In the genomic region with DNA sequence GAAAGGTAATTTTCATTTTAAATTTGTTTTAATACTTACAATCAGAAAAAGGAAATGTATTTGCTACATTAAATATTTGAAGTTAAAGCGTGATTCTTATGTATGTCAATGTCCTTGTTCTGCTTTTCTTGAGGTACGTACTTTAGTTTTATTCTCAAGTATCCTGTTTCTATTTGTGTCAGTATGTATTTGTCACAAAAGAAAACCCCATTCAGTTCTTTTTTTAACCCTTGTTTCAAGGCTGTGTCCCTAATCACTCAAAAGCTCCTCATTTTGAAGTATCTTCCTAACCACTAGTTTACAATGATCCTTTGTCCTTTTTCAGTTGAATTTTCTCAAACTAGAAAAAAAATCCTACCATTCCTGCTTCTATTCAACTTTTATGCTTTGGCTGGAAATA, we compare ENCODE assay signal across 1 cellular context.
TF ChIP-seq lines count a peak whose summit lies in the region.

No MANE protein-coding gene starts in this region.

TF ChIP-seq in GM12878, 131 proteins besides CTCF, POLR2A, EP300 and RAD21 (continued from another document):
- TF ChIP-seq WRNIP1 (IDR thresholded peaks at IDR 0.05; ENCODE audit: borderline replicate concordance, low read depth, low read length) (no peak), BCL11A (IDR thresholded peaks at IDR 0.05; ENCODE audit: low read depth, low read length) (peak; percentile 41; the same call in 1 of the 2 replicates), SUPT20H (IDR thresholded peaks at IDR 0.05; ENCODE audit: borderline replicate concordance, control insufficient read depth, low read depth, low read length) (no peak), HDAC6 (IDR thresholded peaks at IDR 0.05; ENCODE audit: unreplicated experiment) (no peak), PML (IDR thresholded peaks at IDR 0.05; ENCODE audit: low read length) (peak; percentile 42; the same call in 1 of the 2 replicates), TCF12 (IDR thresholded peaks at IDR 0.05; ENCODE audit: low read depth, low read length) (no peak), ZSCAN29 (IDR thresholded peaks at IDR 0.05) (no peak), SREBF2 (IDR thresholded peaks at IDR 0.05; ENCODE audit: low read length) (no peak), MEF2B (IDR thresholded peaks at IDR 0.05; ENCODE audit: partially characterized antibody, poor library complexity, severe bottlenecking) (peak; percentile 88), IKZF1 (conservative IDR thresholded peaks at IDR 0.05) (no peak; the same call in 1 of the 2 replicates), IKZF2 (IDR thresholded peaks at IDR 0.05) (peak; percentile 66 to 81; a peak in 3 of 4 replicates), DPF2 (IDR thresholded peaks at IDR 0.05) (0 out of 2 replicates have a peak, but pooled peaks have one; percentile 28), MTA2 (IDR thresholded peaks at IDR 0.05; ENCODE audit: low read depth) (peak; percentile 88), YBX1 (IDR thresholded peaks at IDR 0.05) (no peak), GATAD2B (conservative IDR thresholded peaks at IDR 0.05; ENCODE audit: low read depth) (no peak), ZNF384 (IDR thresholded peaks at IDR 0.05; ENCODE audit: borderline replicate concordance, low read depth, low read length) (peak; percentile 38; the same call in 1 of the 2 replicates), MEF2A (IDR thresholded peaks at IDR 0.05; ENCODE audit: insufficient read depth, low read depth, low read length) (peak; percentile 96), ATF7 (IDR thresholded peaks at IDR 0.05; ENCODE audit: low read depth) (peak; percentile 69), PAX8 (IDR thresholded peaks at IDR 0.05) (no peak), JUND (IDR thresholded peaks at IDR 0.05; ENCODE audit: low read depth, low read length) (no peak), SP1 (IDR thresholded peaks at IDR 0.05; ENCODE audit: low read depth, low read length) (no peak)
- TF ChIP-seq, protein P1, sequence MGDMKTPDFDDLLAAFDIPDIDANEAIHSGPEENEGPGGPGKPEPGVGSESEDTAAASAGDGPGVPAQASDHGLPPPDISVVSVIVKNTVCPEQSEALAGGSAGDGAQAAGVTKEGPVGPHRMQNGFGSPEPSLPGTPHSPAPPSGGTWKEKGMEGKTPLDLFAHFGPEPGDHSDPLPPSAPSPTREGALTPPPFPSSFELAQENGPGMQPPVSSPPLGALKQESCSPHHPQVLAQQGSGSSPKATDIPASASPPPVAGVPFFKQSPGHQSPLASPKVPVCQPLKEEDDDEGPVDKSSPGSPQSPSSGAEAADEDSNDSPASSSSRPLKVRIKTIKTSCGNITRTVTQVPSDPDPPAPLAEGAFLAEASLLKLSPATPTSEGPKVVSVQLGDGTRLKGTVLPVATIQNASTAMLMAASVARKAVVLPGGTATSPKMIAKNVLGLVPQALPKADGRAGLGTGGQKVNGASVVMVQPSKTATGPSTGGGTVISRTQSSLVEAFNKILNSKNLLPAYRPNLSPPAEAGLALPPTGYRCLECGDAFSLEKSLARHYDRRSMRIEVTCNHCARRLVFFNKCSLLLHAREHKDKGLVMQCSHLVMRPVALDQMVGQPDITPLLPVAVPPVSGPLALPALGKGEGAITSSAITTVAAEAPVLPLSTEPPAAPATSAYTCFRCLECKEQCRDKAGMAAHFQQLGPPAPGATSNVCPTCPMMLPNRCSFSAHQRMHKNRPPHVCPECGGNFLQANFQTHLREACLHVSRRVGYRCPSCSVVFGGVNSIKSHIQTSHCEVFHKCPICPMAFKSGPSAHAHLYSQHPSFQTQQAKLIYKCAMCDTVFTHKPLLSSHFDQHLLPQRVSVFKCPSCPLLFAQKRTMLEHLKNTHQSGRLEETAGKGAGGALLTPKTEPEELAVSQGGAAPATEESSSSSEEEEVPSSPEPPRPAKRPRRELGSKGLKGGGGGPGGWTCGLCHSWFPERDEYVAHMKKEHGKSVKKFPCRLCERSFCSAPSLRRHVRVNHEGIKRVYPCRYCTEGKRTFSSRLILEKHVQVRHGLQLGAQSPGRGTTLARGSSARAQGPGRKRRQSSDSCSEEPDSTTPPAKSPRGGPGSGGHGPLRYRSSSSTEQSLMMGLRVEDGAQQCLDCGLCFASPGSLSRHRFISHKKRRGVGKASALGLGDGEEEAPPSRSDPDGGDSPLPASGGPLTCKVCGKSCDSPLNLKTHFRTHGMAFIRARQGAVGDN (IDR thresholded peaks at IDR 0.05), result 0 out of 2 replicates have a peak, but pooled peaks have one; percentile 10
- TF ChIP-seq, protein P2, sequence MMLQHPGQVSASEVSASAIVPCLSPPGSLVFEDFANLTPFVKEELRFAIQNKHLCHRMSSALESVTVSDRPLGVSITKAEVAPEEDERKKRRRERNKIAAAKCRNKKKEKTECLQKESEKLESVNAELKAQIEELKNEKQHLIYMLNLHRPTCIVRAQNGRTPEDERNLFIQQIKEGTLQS (IDR thresholded peaks at IDR 0.05; ENCODE audit: borderline replicate concordance, extremely low read depth, low read depth, low read length), result no peak
- TF ChIP-seq, protein P3, sequence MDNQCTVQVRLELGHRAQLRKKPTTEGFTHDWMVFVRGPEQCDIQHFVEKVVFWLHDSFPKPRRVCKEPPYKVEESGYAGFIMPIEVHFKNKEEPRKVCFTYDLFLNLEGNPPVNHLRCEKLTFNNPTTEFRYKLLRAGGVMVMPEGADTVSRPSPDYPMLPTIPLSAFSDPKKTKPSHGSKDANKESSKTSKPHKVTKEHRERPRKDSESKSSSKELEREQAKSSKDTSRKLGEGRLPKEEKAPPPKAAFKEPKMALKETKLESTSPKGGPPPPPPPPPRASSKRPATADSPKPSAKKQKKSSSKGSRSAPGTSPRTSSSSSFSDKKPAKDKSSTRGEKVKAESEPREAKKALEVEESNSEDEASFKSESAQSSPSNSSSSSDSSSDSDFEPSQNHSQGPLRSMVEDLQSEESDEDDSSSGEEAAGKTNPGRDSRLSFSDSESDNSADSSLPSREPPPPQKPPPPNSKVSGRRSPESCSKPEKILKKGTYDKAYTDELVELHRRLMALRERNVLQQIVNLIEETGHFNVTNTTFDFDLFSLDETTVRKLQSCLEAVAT (IDR thresholded peaks at IDR 0.05), result 0 out of 2 replicates have a peak, but pooled peaks have one; percentile 38
